Comparison of ENCODE assay signal across 18 cellular contexts in the genomic region with DNA sequence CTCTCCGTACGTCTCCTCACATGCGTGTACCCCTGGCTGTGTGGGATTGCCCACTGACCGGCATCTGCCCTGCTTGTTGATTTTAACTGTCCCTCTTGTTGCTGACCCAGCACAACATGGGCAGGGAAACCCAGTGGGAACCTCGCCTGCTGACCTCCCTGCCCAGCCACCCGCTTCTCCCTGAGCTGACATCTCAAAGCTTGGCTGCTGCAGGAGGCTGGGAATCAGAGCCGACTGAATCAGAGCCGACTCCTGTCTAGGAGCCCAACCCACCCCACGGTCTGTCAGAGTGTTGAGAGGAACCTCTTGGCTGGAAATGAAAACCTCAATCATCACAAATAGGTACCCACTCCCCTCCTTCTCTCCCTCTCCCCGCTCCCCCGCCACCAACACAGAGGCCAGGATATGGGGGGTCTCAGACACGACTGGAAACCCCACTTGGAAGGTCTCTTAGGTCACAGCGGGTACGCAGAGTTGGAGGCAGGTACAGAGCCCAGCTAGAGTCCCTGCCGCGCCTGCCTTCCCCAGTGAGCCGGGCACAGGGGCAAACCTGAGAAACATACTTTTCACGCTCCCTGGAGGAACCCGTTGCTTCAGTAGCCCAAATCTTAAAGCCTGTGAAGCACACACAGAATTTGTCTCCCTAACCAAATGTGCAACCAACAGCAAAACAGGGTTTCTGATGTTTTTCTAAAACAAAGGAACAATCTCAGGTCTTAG. TPM values are rescaled to one million over a fixed set of nuclear protein-coding genes. Genes with fewer than 3 reads are reported as not detected.
A peak's percentile ranks its signal among the peaks of the same experiment; 100 is the strongest.
DNase-seq lines count a peak whose midpoint lies in the region; ATAC-seq, FAIRE-seq and TF ChIP-seq lines count a peak whose summit lies in the region.
"Had no signal": no experiment of that assay in that cellular context is flagged by ENCODE, and none has a peak within 500 bp of the region (broad histone marks: within the 10 kb centered on the region; RNA-seq: fewer than 3 reads in every experiment).

No MANE protein-coding gene starts in this region.

- H3K4me3 ChIP-seq in astrocyte (ENCODE audit: insufficient read depth, low read depth, low read length) (no peak overlapping the region), left lung (no peak overlapping the region), thyroid gland (replicated peaks in 1 of 3) (no peak overlapping the region), endodermal cell (ENCODE audit: low read length) (no peak overlapping the region)
- H3K4me3 ChIP-seq: gastroesophageal sphincter, ovary had no signal

- no peak overlapping the region for H2AFZ ChIP-seq in astrocyte (ENCODE audit: low read depth, low read length)

- H3K4me2 ChIP-seq in astrocyte (ENCODE audit: low read length), result no peak overlapping the region

- peak; percentile 25 for DNase-seq in stimulated activated CD4-positive, alpha-beta T cell treated with anti-CD3 and anti-CD28 coated beads, Interleukin-15, amount 100 ng/mL, for 24 hours
- no peak for DNase-seq in stimulated activated CD4-positive, alpha-beta T cell treated with anti-CD3 and anti-CD28 coated beads, Interleukin-1b, Interleukin-23, amount 100 ng/mL, for 48 hours
- DNase-seq in astrocyte (ENCODE audit: low read depth) (no peak), left lung (no peak), thyroid gland (peak; percentile 12 to 24), endodermal cell (no peak), ecto neural progenitor cell (ENCODE audit: low spot score) (no peak)
- DNase-seq: cortex of kidney, NCI-H1048, NCI-H446 treated with DMSO at 0.1 percent for 48 hours, ovary, SIG-M5 had no signal

- 52 to 66% methylated on average over 17 to 19 of the region's 19 CpGs for WGBS in thyroid gland, 2 donors
- 93 to 95% methylated on average over 12 to 19 of the region's 19 CpGs for WGBS in endodermal cell (ENCODE audit: insufficient coverage in 1 of 2, insufficient read length in 1 of 2), 2 experiments

- no peaks in the 10 kb centered on the region for H4K20me1 ChIP-seq in astrocyte (ENCODE audit: insufficient read depth, low read length)

- peak; percentile 50 for ATAC-seq in left lung
- ATAC-seq in HG02678 (IDR thresholded peaks at IDR 0.05; ENCODE audit: unreplicated experiment), result no peak

- no peak for TF ChIP-seq CTCF in astrocyte (IDR thresholded peaks at IDR 0.05; ENCODE audit: insufficient read depth, low read depth, low read length)
- TF ChIP-seq CTCF in left lung (IDR thresholded peaks at IDR 0.05), result no peak
- no peak for TF ChIP-seq CTCF in thyroid gland (IDR thresholded peaks at IDR 0.05)
- TF ChIP-seq CTCF in endodermal cell (conservative IDR thresholded peaks at IDR 0.05), result no peak

- peaks cover 15% of the 10 kb centered on the region for H3K4me1 Mint-ChIP-seq in astrocyte (ENCODE audit: low read depth, unreplicated experiment)
- peaks cover 10% of the 10 kb centered on the region for H3K4me1 Mint-ChIP-seq in endodermal cell

- no peaks in the 10 kb centered on the region for H3K36me3 ChIP-seq in astrocyte (ENCODE audit: insufficient read depth, low read length)
- no peaks in the 10 kb centered on the region for H3K36me3 ChIP-seq in left lung
- H3K36me3 ChIP-seq in thyroid gland, result no peaks in the 10 kb centered on the region
- H3K36me3 ChIP-seq in endodermal cell (ENCODE audit: control insufficient read depth, insufficient read depth, low read length), result no peaks in the 10 kb centered on the region
- H3K36me3 ChIP-seq: gastroesophageal sphincter, ovary, WERI-Rb-1 had no signal

- intact Hi-C loops in left lung (cut with DNase I), result no loop called here
- intact Hi-C loops in thyroid gland (cut with DNase I), result no loop called here

- no peak overlapping the region for H3K9ac ChIP-seq in astrocyte (ENCODE audit: low read length)
- H3K9ac ChIP-seq in endodermal cell (ENCODE audit: extremely low read depth, low read length, poor library complexity, severe bottlenecking), result no peak overlapping the region

- no peak for TF ChIP-seq POLR2A in thyroid gland (IDR thresholded peaks at IDR 0.05)

- no peak for FAIRE-seq in astrocyte (lab: Jason Lieb, UNC)

- H3K27ac Mint-ChIP-seq in astrocyte (ENCODE audit: unreplicated experiment), result peak overlapping the region; percentile 27
- no peak overlapping the region for H3K27ac Mint-ChIP-seq in endodermal cell

- H3K27ac ChIP-seq in astrocyte (ENCODE audit: low read depth, low read length) (no peak overlapping the region), left lung (no peak overlapping the region), thyroid gland (no peak overlapping the region), endodermal cell (ENCODE audit: low read depth, low read length) (no peak overlapping the region)
- H3K27ac ChIP-seq: gastroesophageal sphincter, ovary, WERI-Rb-1 had no signal

- no peak overlapping the region for H3K4me3 Mint-ChIP-seq in astrocyte (ENCODE audit: unreplicated experiment)
- H3K4me3 Mint-ChIP-seq in endodermal cell, result no peak overlapping the region

- H3K4me1 ChIP-seq in astrocyte (ENCODE audit: insufficient read depth, low read length), result no peaks in the 10 kb centered on the region
- H3K4me1 ChIP-seq in left lung, result no peaks in the 10 kb centered on the region
- H3K4me1 ChIP-seq in thyroid gland, result peaks cover 0 to 18% of the 10 kb centered on the region in 2 donors
- no peaks in the 10 kb centered on the region for H3K4me1 ChIP-seq in endodermal cell (ENCODE audit: control insufficient read depth, insufficient read depth, low read length)

- H3K27me3 ChIP-seq in astrocyte (ENCODE audit: insufficient read depth, low read length), result peaks cover 36% of the 10 kb centered on the region
- H3K27me3 ChIP-seq in left lung, result peaks cover 5 to 21% of the 10 kb centered on the region in 2 donors
- H3K27me3 ChIP-seq in thyroid gland, result no peaks in the 10 kb centered on the region
- peaks cover 11% of the 10 kb centered on the region for H3K27me3 ChIP-seq in endodermal cell (ENCODE audit: control insufficient read depth, insufficient read depth, low read length, poor library complexity, severe bottlenecking)
- H3K27me3 ChIP-seq: ovary had no signal

- H3K27me3 Mint-ChIP-seq in astrocyte (ENCODE audit: low read depth, unreplicated experiment), result peaks cover 67% of the 10 kb centered on the region
- H3K27me3 Mint-ChIP-seq in endodermal cell (ENCODE audit: insufficient read depth), result peaks cover 20% of the 10 kb centered on the region

- H3K36me3 Mint-ChIP-seq in astrocyte (ENCODE audit: low read depth, unreplicated experiment), result no peaks in the 10 kb centered on the region
- H3K36me3 Mint-ChIP-seq in endodermal cell (ENCODE audit: low read depth), result no peaks in the 10 kb centered on the region

- peaks cover 2% of the 10 kb centered on the region for H3K9me3 Mint-ChIP-seq in astrocyte (ENCODE audit: unreplicated experiment)
- no peaks in the 10 kb centered on the region for H3K9me3 Mint-ChIP-seq in endodermal cell

- H3K79me2 ChIP-seq in astrocyte (ENCODE audit: insufficient read depth, low read length), result no peaks in the 10 kb centered on the region

- H3K9me3 ChIP-seq in astrocyte (ENCODE audit: insufficient read depth, low read depth, low read length), result no peaks in the 10 kb centered on the region
- no peaks in the 10 kb centered on the region for H3K9me3 ChIP-seq in left lung
- no peaks in the 10 kb centered on the region for H3K9me3 ChIP-seq in thyroid gland
- no peaks in the 10 kb centered on the region for H3K9me3 ChIP-seq in endodermal cell (ENCODE audit: control insufficient read depth, low read length)
- H3K9me3 ChIP-seq: gastroesophageal sphincter, ovary had no signal

RNA-seq across cellular contexts. Expression of gene EDAR, which starts 0.8 kb away (rescaled TPM):
- total RNA-seq in astrocyte (0.12 TPM in 1 of 2 replicates, not detected in the other), left lung (under 1 TPM in 1 of 2 donors, not detected in 1; 0.47 TPM), thyroid gland (not detected), endodermal cell (not detected)
- 0.32 TPM for polyA plus RNA-seq in endodermal cell (2013, experiment 1 of 2)
- polyA plus RNA-seq in endodermal cell (2013, experiment 2 of 2), result 0.62 TPM
- total RNA-seq: Daoy, H4, HT1080 had no signal

Comparison
In these comparisons a context has a peak if more than half of its experiments do, and no peak if none do; other contexts are left out.
1. DNase-seq: peak in stimulated activated CD4-positive, alpha-beta T cell treated with anti-CD3 and anti-CD28 coated beads, Interleukin-15, amount 100 ng/mL, for 24 hours (single experiment) and thyroid gland (2 of 2); none in stimulated activated CD4-positive, alpha-beta T cell treated with anti-CD3 and anti-CD28 coated beads, Interleukin-1b, Interleukin-23, amount 100 ng/mL, for 48 hours (single experiment), astrocyte (single experiment), left lung (0 of 2), endodermal cell (single experiment) and ecto neural progenitor cell (single experiment).